ENCODE assay signal across 30 cellular contexts in genomic region chr9:138122676-138123075, GRCh38.
"Had no signal": no experiment of that assay in that cellular context is flagged by ENCODE, and none has a peak within 500 bp of the region (broad histone marks: within the 10 kb centered on the region; RNA-seq: fewer than 3 reads in every experiment).

No MANE protein-coding gene starts in this region.

- H3K4me3 ChIP-seq: adrenal gland, body of pancreas, colonic mucosa, esophagus squamous epithelium, gastroesophageal sphincter, heart right ventricle, hepatocyte had no signal

- DNase-seq: activated CD4-positive, alpha-beta memory T cell treated with anti-CD3 and anti-CD28 coated beads, Interleukin-2, amount 10 ng/mL, durations not matched to agents 7 days and 5 days; activated CD4-positive, alpha-beta T cell treated with anti-CD3 and anti-CD28 coated beads for 36 hours; activated CD4-positive, alpha-beta T cell treated with anti-CD3 and anti-CD28 coated beads, Interleukin-2, amount 10 ng/mL, durations not matched to agents 24 days and 14 days; activated CD4-positive, alpha-beta T cell treated with anti-CD3 and anti-CD28 coated beads, Interleukin-2, amount 50 U/mL, for 4 hours; activated CD4-positive, CD25-positive, alpha-beta regulatory T cell; activated CD4-positive, CD25-positive, alpha-beta regulatory T cell treated with anti-CD3 and anti-CD28 coated beads, Interleukin-2, amount 50 U/mL, for 72 hours; activated CD8-positive, alpha-beta memory T cell treated with anti-CD3 and anti-CD28 coated beads, Interleukin-2, amount 50 U/mL, for 48 hours; activated gamma-delta T cell; activated naive CD4-positive, alpha-beta T cell treated with Interleukin-2 at 50 U/mL for 16 hours; activated naive CD8-positive, alpha-beta T cell treated with anti-CD3 and anti-CD28 coated beads for 36 hours; activated naive CD8-positive, alpha-beta T cell treated with anti-CD3 and anti-CD28 coated beads, Interleukin-2, amount 50 U/mL, for 24 hours; activated T-cell treated with anti-CD3 and anti-CD28 coated beads for 4 hours; activated T-cell treated with anti-CD3 and anti-CD28 coated beads, Interleukin-2, amount 50 U/mL, for 24 hours; activated T-cell treated with anti-CD3 and anti-CD28 coated beads, Interleukin-2, amount 50 U/mL, for 72 hours; adrenal gland; amygdala; aorta; body of pancreas; caudate nucleus; colonic mucosa; effector CD8-positive, alpha-beta T cell; endodermal cell; esophagus squamous epithelium; foreskin melanocyte; heart right ventricle; T-helper 1 cell; T-helper 2 cell had no signal

- ATAC-seq: activated CD4-positive, alpha-beta T cell treated with anti-CD3 and anti-CD28 coated beads for 36 hours; activated naive CD8-positive, alpha-beta T cell treated with anti-CD3 and anti-CD28 coated beads, Interleukin-2, amount 50 U/mL, for 24 hours; activated T-cell treated with anti-CD3 and anti-CD28 coated beads, Interleukin-2, amount 50 U/mL, for 72 hours; body of pancreas; gastroesophageal sphincter; heart right ventricle had no signal

- H3K36me3 ChIP-seq: adrenal gland, colonic mucosa, esophagus squamous epithelium, gastroesophageal sphincter, heart right ventricle had no signal

- H3K36me3 Mint-ChIP-seq: activated naive CD4-positive, alpha-beta T cell treated with anti-CD3 and anti-CD28 coated beads, Interleukin-2, amount 50 U/mL, for 24 hours; activated naive CD8-positive, alpha-beta T cell treated with anti-CD3 and anti-CD28 coated beads for 36 hours had no signal

- H3K9me3 ChIP-seq: adrenal gland, body of pancreas, colonic mucosa, esophagus squamous epithelium, gastroesophageal sphincter, heart right ventricle had no signal

- H3K27me3 Mint-ChIP-seq: activated CD4-positive, alpha-beta T cell treated with anti-CD3 and anti-CD28 coated beads for 36 hours; activated CD4-positive, alpha-beta T cell treated with anti-CD3 and anti-CD28 coated beads, Interleukin-2, amount 10 ng/mL, durations not matched to agents 24 days and 14 days; activated naive CD8-positive, alpha-beta T cell treated with anti-CD3 and anti-CD28 coated beads for 36 hours; activated naive CD8-positive, alpha-beta T cell treated with anti-CD3 and anti-CD28 coated beads, Interleukin-2, amount 50 U/mL, for 24 hours had no signal

- H3K27ac Mint-ChIP-seq: activated CD4-positive, alpha-beta memory T cell treated with anti-CD3 and anti-CD28 coated beads, Interleukin-2, amount 10 ng/mL, durations not matched to agents 7 days and 5 days; activated CD4-positive, alpha-beta T cell treated with anti-CD3 and anti-CD28 coated beads for 36 hours; activated CD4-positive, alpha-beta T cell treated with anti-CD3 and anti-CD28 coated beads, Interleukin-2, amount 10 ng/mL, durations not matched to agents 24 days and 14 days; activated naive CD4-positive, alpha-beta T cell treated with anti-CD3 and anti-CD28 coated beads, Interleukin-2, amount 50 U/mL, for 24 hours; activated naive CD8-positive, alpha-beta T cell treated with anti-CD3 and anti-CD28 coated beads for 36 hours; activated naive CD8-positive, alpha-beta T cell treated with anti-CD3 and anti-CD28 coated beads, Interleukin-2, amount 50 U/mL, for 24 hours; activated T-cell treated with anti-CD3 and anti-CD28 coated beads, Interleukin-2, amount 50 U/mL, for 24 hours; activated T-cell treated with anti-CD3 and anti-CD28 coated beads, Interleukin-2, amount 50 U/mL, for 72 hours; endodermal cell had no signal

- H3K4me3 Mint-ChIP-seq: activated CD4-positive, alpha-beta memory T cell treated with anti-CD3 and anti-CD28 coated beads, Interleukin-2, amount 10 ng/mL, durations not matched to agents 7 days and 5 days; activated CD4-positive, alpha-beta T cell treated with anti-CD3 and anti-CD28 coated beads for 36 hours; activated CD4-positive, alpha-beta T cell treated with anti-CD3 and anti-CD28 coated beads, Interleukin-2, amount 10 ng/mL, durations not matched to agents 24 days and 14 days; activated naive CD4-positive, alpha-beta T cell treated with anti-CD3 and anti-CD28 coated beads, Interleukin-2, amount 50 U/mL, for 24 hours; activated naive CD8-positive, alpha-beta T cell treated with anti-CD3 and anti-CD28 coated beads for 36 hours; activated naive CD8-positive, alpha-beta T cell treated with anti-CD3 and anti-CD28 coated beads, Interleukin-2, amount 50 U/mL, for 24 hours; activated T-cell treated with anti-CD3 and anti-CD28 coated beads, Interleukin-2, amount 50 U/mL, for 24 hours; activated T-cell treated with anti-CD3 and anti-CD28 coated beads, Interleukin-2, amount 50 U/mL, for 72 hours; endodermal cell had no signal

- H3K27me3 ChIP-seq: adrenal gland, body of pancreas, colonic mucosa, hepatocyte had no signal

- H2AFZ ChIP-seq: hepatocyte had no signal

- H3K27ac ChIP-seq: adrenal gland, body of pancreas, colonic mucosa, esophagus squamous epithelium, gastroesophageal sphincter, heart right ventricle, hepatocyte had no signal

- H3K9me3 Mint-ChIP-seq: activated CD4-positive, alpha-beta memory T cell treated with anti-CD3 and anti-CD28 coated beads, Interleukin-2, amount 10 ng/mL, durations not matched to agents 7 days and 5 days; activated CD4-positive, alpha-beta T cell treated with anti-CD3 and anti-CD28 coated beads, Interleukin-2, amount 10 ng/mL, durations not matched to agents 24 days and 14 days; activated naive CD4-positive, alpha-beta T cell treated with anti-CD3 and anti-CD28 coated beads, Interleukin-2, amount 50 U/mL, for 24 hours; activated naive CD8-positive, alpha-beta T cell treated with anti-CD3 and anti-CD28 coated beads, Interleukin-2, amount 50 U/mL, for 24 hours; activated T-cell treated with anti-CD3 and anti-CD28 coated beads, Interleukin-2, amount 50 U/mL, for 24 hours; activated T-cell treated with anti-CD3 and anti-CD28 coated beads, Interleukin-2, amount 50 U/mL, for 72 hours had no signal

- H3K4me2 ChIP-seq: hepatocyte had no signal

- H3K4me1 Mint-ChIP-seq: activated CD4-positive, alpha-beta memory T cell treated with anti-CD3 and anti-CD28 coated beads, Interleukin-2, amount 10 ng/mL, durations not matched to agents 7 days and 5 days; activated CD4-positive, alpha-beta T cell treated with anti-CD3 and anti-CD28 coated beads, Interleukin-2, amount 10 ng/mL, durations not matched to agents 24 days and 14 days; activated naive CD4-positive, alpha-beta T cell treated with anti-CD3 and anti-CD28 coated beads, Interleukin-2, amount 50 U/mL, for 24 hours; activated naive CD8-positive, alpha-beta T cell treated with anti-CD3 and anti-CD28 coated beads for 36 hours; activated naive CD8-positive, alpha-beta T cell treated with anti-CD3 and anti-CD28 coated beads, Interleukin-2, amount 50 U/mL, for 24 hours; endodermal cell had no signal

- H3K4me1 ChIP-seq: adrenal gland, body of pancreas, colonic mucosa, esophagus squamous epithelium, gastroesophageal sphincter, heart right ventricle had no signal
